Comparison of ENCODE assay signal across 8 cellular contexts in genomic region chr9:111895996-111896941, GRCh38. TPM values are rescaled to one million over a fixed set of nuclear protein-coding genes. Genes with fewer than 3 reads are reported as not detected.
DNase-seq lines count a peak whose midpoint lies in the region; ATAC-seq and TF ChIP-seq lines count a peak whose summit lies in the region.

UGCG (plus strand) TSS chr9:111896814; CDS start chr9:111897216, 402 bp downstream.

- H3K9me3 ChIP-seq in PC-3 (ENCODE audit: low read length) (no peaks in the 10 kb centered on the region), muscle layer of duodenum (ENCODE audit: control insufficient read depth in 1 of 2, low read length in 2 of 2) (no peaks in the 10 kb centered on the region)

- no peaks in the 10 kb centered on the region for H3F3A ChIP-seq in PC-3 (ENCODE audit: low read length, unreplicated experiment)

- no peaks in the 10 kb centered on the region for H3K9me2 ChIP-seq in PC-3 (replicated peaks; ENCODE audit: low read length)

- TSS peak; percentile 81 for BruUV-seq in PC-3 (replicated peaks; lab: Mats Ljungman, UMichigan)

- TF ChIP-seq POLR2A in erythroblast (IDR thresholded peaks at IDR 0.05; ENCODE audit: low read length), result peak; percentile 98

- peak within 1 kb of the TSS; percentile 56 for H2AFZ ChIP-seq in PC-3 (ENCODE audit: low read length)

- H3K79me2 ChIP-seq in PC-3 (ENCODE audit: low read length), result peaks cover 58% of the 10 kb centered on the region

- peaks cover 35% of the 10 kb centered on the region for H3K4me1 ChIP-seq in PC-3 (ENCODE audit: insufficient read depth, low read length)
- peaks cover 11 to 12% of the 10 kb centered on the region in 2 donors for H3K4me1 ChIP-seq in muscle layer of duodenum (ENCODE audit: control insufficient read depth in 1 of 2, insufficient read depth in 2 of 2, low read length in 2 of 2)

- H3K4me3 ChIP-seq in PC-3 (ENCODE audit: low read length), result peak within 1 kb of the TSS; percentile 77
- H3K4me3 ChIP-seq in muscle layer of duodenum (ENCODE audit: low read depth in 1 of 2, low read length in 2 of 2), result peak within 1 kb of the TSS; percentile 91 to 93

- TF ChIP-seq CTCF in PC-3 (conservative IDR thresholded peaks at IDR 0.05; ENCODE audit: low read depth, low read length), result no peak

- no peaks in the 10 kb centered on the region for H3K9me3 Mint-ChIP-seq in activated T-cell treated with anti-CD3 and anti-CD28 coated beads, Interleukin-2, amount 50 U/mL, for 24 hours

- CTCF ChIA-PET in PC-3 (lab: Charles Lee), result no interaction called here

- H3K27ac ChIP-seq in PC-3 (ENCODE audit: low read length) (peak within 1 kb of the TSS; percentile 80), muscle layer of duodenum (ENCODE audit: low read length) (peak within 1 kb of the TSS; percentile 90)

- H3K27me3 ChIP-seq in PC-3 (ENCODE audit: low read length) (no peaks in the 10 kb centered on the region), muscle layer of duodenum (ENCODE audit: low read depth, low read length) (no peaks in the 10 kb centered on the region)

- H3K4me2 ChIP-seq in PC-3 (ENCODE audit: low read length), result peak within 1 kb of the TSS; percentile 92

- H3K4me1 Mint-ChIP-seq in activated T-cell treated with anti-CD3 and anti-CD28 coated beads, Interleukin-2, amount 50 U/mL, for 24 hours (ENCODE audit: low read depth), result peaks cover 25% of the 10 kb centered on the region

- peak within 1 kb of the TSS; percentile 89 for H3K4me3 Mint-ChIP-seq in activated T-cell treated with anti-CD3 and anti-CD28 coated beads, Interleukin-2, amount 50 U/mL, for 24 hours

- H3K27ac Mint-ChIP-seq in activated T-cell treated with anti-CD3 and anti-CD28 coated beads, Interleukin-2, amount 50 U/mL, for 24 hours, result peak within 1 kb of the TSS; percentile 90

- peak; percentile 74 for ATAC-seq in GM21423 (IDR thresholded peaks at IDR 0.05; ENCODE audit: unreplicated experiment)
- peak; percentile 79 for ATAC-seq in PC-3

- H3K9ac ChIP-seq in PC-3 (ENCODE audit: low read length), result peak within 1 kb of the TSS; percentile 89

- H4K20me1 ChIP-seq in PC-3 (ENCODE audit: low read length), result peaks cover 40% of the 10 kb centered on the region

- intact Hi-C loops in PC-3 (cut with micrococcal nuclease), result loop anchor here (2.0 to 5.0 kb wide), 4 partner anchors 89 to 171 kb away; no protein-coding TSS in a partner anchor

- peaks cover 2% of the 10 kb centered on the region for H3K36me3 Mint-ChIP-seq in activated T-cell treated with anti-CD3 and anti-CD28 coated beads, Interleukin-2, amount 50 U/mL, for 24 hours (ENCODE audit: low read depth)

- POLR2A ChIA-PET in PC-3 (lab: Charles Lee; ENCODE audit: unreplicated experiment), result interaction anchor here (0.5 to 0.7 kb wide), 4 partner anchors 16 to 165 kb away, joined by 4 to 7 read pairs (median 6); no protein-coding TSS in a partner anchor

- H3K36me3 ChIP-seq in PC-3 (ENCODE audit: low read depth, low read length) (no peaks in the 10 kb centered on the region), muscle layer of duodenum (ENCODE audit: control insufficient read depth in 1 of 2, insufficient read depth in 2 of 2, low read length in 2 of 2) (peaks cover 0 to 5% of the 10 kb centered on the region in 2 donors)

- DNase-seq in D341Med (ENCODE audit: low spot score) (peak; percentile 97), HuH-7 (ENCODE audit: low spot score) (peak; percentile 86), PC-3 (peak; percentile 90), erythroblast (lab: John Stamatoyannopoulos, UW) (peak; percentile 92 to 94)
- peak; percentile 93 for DNase-seq in activated T-cell treated with anti-CD3 and anti-CD28 coated beads, Interleukin-2, amount 50 U/mL, for 24 hours
- peak; percentile 72 for DNase-seq in stimulated activated CD8-positive, alpha-beta memory T cell treated with anti-CD3 and anti-CD28 coated beads, Interleukin-7, amount 100 ng/mL, for 24 hours (ENCODE audit: low read depth)

- H3K27me3 Mint-ChIP-seq in activated T-cell treated with anti-CD3 and anti-CD28 coated beads, Interleukin-2, amount 50 U/mL, for 24 hours, result no peaks in the 10 kb centered on the region

RNA-seq across cellular contexts. Expression of gene UGCG, which starts in this region (rescaled TPM):
- 27.0 and 29.4 TPM in 2 replicates for total RNA-seq in PC-3 (2014; rRNA removed)

Comparison
In these comparisons a context has a peak if more than half of its experiments do, and no peak if none do; other contexts are left out.
1. Peak in every context shown above with its lines: DNase-seq, ATAC-seq, H3K4me3 ChIP-seq and H3K27ac ChIP-seq.